21 cellular contexts compared by ENCODE assay signal in genomic region chr15:50777045-50777444, GRCh38.
"Had no signal": no experiment of that assay in that cellular context is flagged by ENCODE, and none has a peak within 500 bp of the region (broad histone marks: within the 10 kb centered on the region; RNA-seq: fewer than 3 reads in every experiment).

No MANE protein-coding gene starts in this region.

- H3K27ac ChIP-seq: cardiac muscle cell had no signal

- H3K4me3 ChIP-seq: cardiac muscle cell had no signal

- H3K27me3 ChIP-seq: cardiac muscle cell had no signal

- DNase-seq: activated CD4-positive, alpha-beta T cell treated with anti-CD3 and anti-CD28 coated beads, Interleukin-2, amount 50 U/mL, for 48 hours; activated CD4-positive, CD25-positive, alpha-beta regulatory T cell treated with anti-CD3 and anti-CD28 coated beads, Interleukin-2, amount 50 U/mL, for 72 hours; activated CD8-positive, alpha-beta memory T cell treated with anti-CD3 and anti-CD28 coated beads, Interleukin-2, amount 10 ng/mL, durations not matched to agents 7 days and 5 days; activated naive CD4-positive, alpha-beta T cell treated with anti-CD3 and anti-CD28 coated beads for 36 hours; activated naive CD8-positive, alpha-beta T cell treated with anti-CD3 and anti-CD28 coated beads, Interleukin-2, amount 50 U/mL, for 24 hours; activated T-cell treated with anti-CD3 and anti-CD28 coated beads, Interleukin-2, amount 50 U/mL, for 1 hour; aorta; hippocampal formation; kidney glomerular epithelial cell; left ventricle myocardium superior; mesenchymal stem cell; nucleus accumbens; posterior cingulate gyrus; retina; stimulated activated CD4-positive, alpha-beta T cell treated with anti-CD3 and anti-CD28 coated beads, Interleukin-2, amount 100 ng/mL, for 48 hours; stimulated activated naive CD4-positive, alpha-beta T cell; substantia nigra; T-helper 9 cell; trophoblast cell had no signal

- ATAC-seq: activated CD8-positive, alpha-beta memory T cell treated with anti-CD3 and anti-CD28 coated beads, Interleukin-2, amount 10 ng/mL, durations not matched to agents 7 days and 5 days; activated naive CD8-positive, alpha-beta T cell treated with anti-CD3 and anti-CD28 coated beads, Interleukin-2, amount 50 U/mL, for 24 hours; left ventricle myocardium superior; natural killer cell treated with Interleukin-12 subunit alpha and Interleukin-12 subunit beta and Interleukin-15 and Interleukin-18, amount 100 ng/mL, for 72 hours had no signal

- H3K36me3 ChIP-seq: cardiac muscle cell had no signal
